Comparison of ENCODE assay signal across 25 cellular contexts in genomic region chr10:121409466-121410104, GRCh38.
"Had no signal": no experiment of that assay in that cellular context is flagged by ENCODE, and none has a peak within 500 bp of the region (broad histone marks: within the 10 kb centered on the region; RNA-seq: fewer than 3 reads in every experiment).

No MANE protein-coding gene starts in this region.

- H3K36me3 ChIP-seq: gastroesophageal sphincter, heart left ventricle, lower lobe of right lung, ovary, right lobe of liver, stomach, tibial artery had no signal

- H3K4me1 Mint-ChIP-seq: naive thymus-derived CD8-positive, alpha-beta T cell had no signal

- H3K36me3 Mint-ChIP-seq: naive thymus-derived CD8-positive, alpha-beta T cell had no signal

- H3K27ac Mint-ChIP-seq: effector memory CD8-positive, alpha-beta T cell; naive thymus-derived CD8-positive, alpha-beta T cell; nephron progenitor cell; type B pancreatic cell had no signal

- H3K4me2 ChIP-seq: hepatocyte had no signal

- H3K4me3 ChIP-seq: gastroesophageal sphincter, heart left ventricle, hepatocyte, lower lobe of right lung, ovary, psoas muscle, right lobe of liver, stomach, tibial artery had no signal

- H3K4me3 Mint-ChIP-seq: effector memory CD8-positive, alpha-beta T cell; naive thymus-derived CD8-positive, alpha-beta T cell; nephron progenitor cell; type B pancreatic cell had no signal

- H3K27ac ChIP-seq: foreskin keratinocyte, gastroesophageal sphincter, heart left ventricle, hepatocyte, lower lobe of right lung, ovary, psoas muscle, right lobe of liver, stomach, tibial artery had no signal

- DNase-seq: cerebellar nuclear complex; cortex of kidney; effector memory CD8-positive, alpha-beta T cell; heart left ventricle; left ventricle myocardium superior; lower lobe of right lung; naive thymus-derived CD8-positive, alpha-beta T cell; nephron progenitor cell; occipital lobe; ovary; posterior cingulate gyrus; psoas muscle; retina; right lobe of liver; small intestine; stimulated activated CD4-positive, alpha-beta T cell treated with anti-CD3 and anti-CD28 coated beads, Interleukin-1b, Interleukin-23, amount 100 ng/mL, for 48 hours; stimulated activated CD4-positive, alpha-beta T cell treated with anti-CD3 and anti-CD28 coated beads, Interleukin-4, amount 100 ng/mL, for 1 hour; stimulated activated CD8-positive, alpha-beta memory T cell treated with anti-CD3 and anti-CD28 coated beads, Interleukin-4, amount 100 ng/mL, for 48 hours; stimulated activated naive CD4-positive, alpha-beta T cell treated with Interleukin-2 at 50 U/mL for 16 hours; stomach; tibial artery had no signal

- H2AFZ ChIP-seq: hepatocyte had no signal

- H3K4me1 ChIP-seq: gastroesophageal sphincter, lower lobe of right lung, psoas muscle, right lobe of liver, tibial artery had no signal

- H3K27me3 ChIP-seq: foreskin keratinocyte, gastroesophageal sphincter, hepatocyte, ovary, right lobe of liver, stomach, tibial artery had no signal

- H3K9me3 ChIP-seq: lower lobe of right lung, ovary, psoas muscle, right lobe of liver, stomach, tibial artery had no signal

- ATAC-seq: effector memory CD8-positive, alpha-beta T cell; foreskin keratinocyte; gastroesophageal sphincter; heart left ventricle; left ventricle myocardium superior; lower lobe of right lung; naive thymus-derived CD8-positive, alpha-beta T cell; psoas muscle; right lobe of liver had no signal
